Comparison of ENCODE assay signal across 9 cellular contexts in genomic region chr3:126100688-126101301, GRCh38. TPM values are rescaled to one million over a fixed set of nuclear protein-coding genes. Genes with fewer than 3 reads are reported as not detected.
DNase-seq lines count a peak whose midpoint lies in the region; ATAC-seq, FAIRE-seq and TF ChIP-seq lines count a peak whose summit lies in the region.
"Had no signal": no experiment of that assay in that cellular context is flagged by ENCODE, and none has a peak within 500 bp of the region (broad histone marks: within the 10 kb centered on the region; RNA-seq: fewer than 3 reads in every experiment).

No MANE protein-coding gene starts in this region.

- SMC1A ChIA-PET in GM12878 (lab: Charles Lee; ENCODE audit: uncharacterized antibody, unreplicated experiment): interaction anchor here (1.2 kb wide), 1 partner anchor 14 kb away, joined by 7 read pairs; no protein-coding TSS in a partner anchor

- intact Hi-C loops in GM12878 (cut with micrococcal nuclease; ENCODE audit: unreplicated experiment): no loop called here
- intact Hi-C loops in lower lobe of right lung (cut with DNase I): no loop called here

- no peak overlapping the region for H2AFZ ChIP-seq in GM12878 (ENCODE audit: control insufficient read depth, low read depth, low read length)

- H3K36me3 ChIP-seq in GM12878 (ENCODE audit: control insufficient read depth in 2 of 2, insufficient read depth in 2 of 2, low read length in 1 of 2) (no peaks in the 10 kb centered on the region), lower lobe of right lung (no peaks in the 10 kb centered on the region), HAP-1 (replicated peaks) (no peaks in the 10 kb centered on the region)

- no peak for TF ChIP-seq POLR2A in GM12878 (IDR thresholded peaks at IDR 0.05; ENCODE audit: low read depth, low read length)

- no peak overlapping the region for H3K9ac ChIP-seq in GM12878 (ENCODE audit: control insufficient read depth, insufficient read depth, low read length)

- TF ChIP-seq EP300 in GM12878 (IDR thresholded peaks at IDR 0.05; ENCODE audit: borderline replicate concordance in 1 of 2, control insufficient read depth in 1 of 2, low read depth in 2 of 2, low read length in 2 of 2): no peak; a peak in 1 of 4 replicates

- RAD21 ChIA-PET in GM12878 (lab: Charles Lee; ENCODE audit: unreplicated experiment): no interaction called here

- H3K4me3 ChIP-seq in GM12878 (no peak overlapping the region), lower lobe of right lung (no peak overlapping the region), HAP-1 (no peak overlapping the region)

- in situ Hi-C loops in GM12878 (cut with MboI) (no loop called here), HAP-1 (cut with MboI; ENCODE audit: low sequenced_read_pairs) (no loop called here)

- peaks cover 0 to 2% of the 10 kb centered on the region in 2 experiments; a peak in 1 of 4 replicates for H3K27me3 ChIP-seq in GM12878 (replicated peaks in 1 of 2; ENCODE audit: control insufficient read depth in 2 of 2, insufficient read depth in 2 of 2, low read length in 1 of 2)
- H3K27me3 ChIP-seq in lower lobe of right lung (ENCODE audit: low read depth): no peaks in the 10 kb centered on the region
- H3K27me3 ChIP-seq in HAP-1 (ENCODE audit: low read depth): no peaks in the 10 kb centered on the region

- DNase-seq in AG20443 (ENCODE audit: low spot score): peak; percentile 64
- peak; percentile 19 for DNase-seq in GM12878 (ENCODE audit: low read depth, low spot score)
- DNase-seq in lung microvascular endothelial cell (ENCODE audit: low read depth in 2 of 2): peak; percentile 25 to 84
- no peak for DNase-seq in GF-D8 (lab: John Stamatoyannopoulos, UW)
- no peak for DNase-seq in lower lobe of right lung
- no peak for DNase-seq in HAP-1 (ENCODE audit: low spot score in 2 of 2)

- no TSS peak for BruUV-seq in GM12878 (replicated peaks; lab: Mats Ljungman, UMichigan)

- H3K4me2 ChIP-seq in GM12878 (ENCODE audit: control insufficient read depth, insufficient read depth): peak overlapping the region; percentile 38

- H3K79me2 ChIP-seq in GM12878 (ENCODE audit: control insufficient read depth, insufficient read depth, low read length): no peaks in the 10 kb centered on the region

- TF ChIP-seq RAD21 in GM12878 (IDR thresholded peaks at IDR 0.05; ENCODE audit: insufficient read depth, low read depth, low read length): no peak

- no peaks in the 10 kb centered on the region; the same call in 1 of the 2 replicates for H4K20me1 ChIP-seq in GM12878 (ENCODE audit: control insufficient read depth, insufficient read depth)

- TF ChIP-seq CTCF in GM12878 (IDR thresholded peaks at IDR 0.05 in 2 of 3, conservative IDR thresholded peaks at IDR 0.05 in 1 of 3; ENCODE audit: control insufficient read depth in 2 of 3, extremely low read depth in 1 of 3, insufficient read depth in 1 of 3, low read depth in 3 of 3, low read length in 3 of 3) (no peak), lower lobe of right lung (IDR thresholded peaks at IDR 0.05) (no peak)

- 31% methylated on average over 18 of the region's 18 CpGs for WGBS in GM12878 (ENCODE audit: insufficient coverage, insufficient replicate concordance, low lambda C conversion rate, missing lambda C conversion rate)

- CTCF ChIA-PET in GM12878 (lab: Yijun Ruan, JAX): no interaction called here

- POLR2A ChIA-PET in GM12878 (lab: Charles Lee): no interaction called here

- ATAC-seq in HG02852 (IDR thresholded peaks at IDR 0.05; ENCODE audit: unreplicated experiment): peak; percentile 59
- ATAC-seq in GM12878: peak; percentile 92
- no peak for ATAC-seq in HG02973 (IDR thresholded peaks at IDR 0.05; ENCODE audit: unreplicated experiment)
- no peak for ATAC-seq in lower lobe of right lung
- ATAC-seq: WTC11 had no signal

- FAIRE-seq in GM12878 (lab: Jason Lieb, UNC): no peak

- no peak overlapping the region for H3K27ac ChIP-seq in GM12878 (ENCODE audit: control insufficient read depth, insufficient read depth)
- no peak overlapping the region for H3K27ac ChIP-seq in lower lobe of right lung

- H3K4me1 ChIP-seq in GM12878 (ENCODE audit: control insufficient read depth, insufficient read depth, low read length): peaks cover 10% of the 10 kb centered on the region; the same call in 1 of the 2 replicates
- H3K4me1 ChIP-seq in lower lobe of right lung: no peaks in the 10 kb centered on the region
- H3K4me1 ChIP-seq in HAP-1: no peaks in the 10 kb centered on the region

- H3K9me3 ChIP-seq in GM12878 (replicated peaks; ENCODE audit: control insufficient read depth, insufficient read depth, low read length) (peaks cover 7% of the 10 kb centered on the region; the same call in 2 of the 3 replicates), lower lobe of right lung (peaks cover 16% of the 10 kb centered on the region), HAP-1 (no peaks in the 10 kb centered on the region)

TF ChIP-seq in GM12878, 131 proteins besides CTCF, POLR2A, EP300 and RAD21 (continues in another document):
- no peak for TF ChIP-seq HSF1 (IDR thresholded peaks at IDR 0.05; ENCODE audit: low read depth, low read length)
- no peak for TF ChIP-seq SP1 (IDR thresholded peaks at IDR 0.05; ENCODE audit: low read depth, low read length)
- TF ChIP-seq E4F1 (IDR thresholded peaks at IDR 0.05; ENCODE audit: borderline replicate concordance, partially characterized antibody): no peak
- TF ChIP-seq BCL11A (IDR thresholded peaks at IDR 0.05; ENCODE audit: low read depth, low read length): peak; percentile 41; the same call in 1 of the 2 replicates

RNA-seq across cellular contexts. Expression of gene SLC41A3, which starts 16.9 kb away (rescaled TPM):
- 24.3 and 38.0 TPM in 2 replicates for total RNA-seq in GM12878 (2013; cell fraction: nucleolus; rRNA removed)
- total RNA-seq in GM12878 (2014; rRNA removed) (21.2 and 21.8 TPM in 2 replicates), GM12878 (2014; rRNA removed; fragmentation: Illumina TruSeq; extraction: Trizol) (10.9 and 12.5 TPM in 2 replicates), GM12878 (2021) (25.7 and 27.1 TPM in 2 replicates), lung microvascular endothelial cell (66.5 and 123 TPM in 2 replicates), lower lobe of right lung (36.2 TPM)
- 11.7 TPM for polyA plus RNA-seq in GM12878 (2011; ENCODE audit: low read depth)
- polyA plus RNA-seq in GM12878 (2011; rRNA removed) (14.9 and 26.3 TPM in 2 replicates), GM12878 (2014; fragmentation: Illumina TruSeq; extraction: Trizol) (14.5 and 19.4 TPM in 2 replicates), GM12878 (2014; fragmentation: Nextera tagmentation; extraction: Ambion mirVana) (10 to 100 TPM in 1 of 2 experiments, 1 to 10 TPM in 1; 8.3 to 13.9 TPM), GM12878 (2014; rRNA removed) (29.5 and 35.1 TPM in 2 replicates), GM12878 (2016; fragmentation: Nextera tagmentation; extraction: Ambion mirVana) (10 to 100 TPM; 10.1 to 11.0 TPM)
- polyA plus RNA-seq in GM12878 (2011; cell fraction: cytosol; rRNA removed): 39.2 and 43.6 TPM in 2 replicates
- polyA plus RNA-seq in GM12878 (2011; cell fraction: nucleus; rRNA removed): 117 and 124 TPM in 2 replicates
- 18.3 and 18.8 TPM in 2 replicates for polyA plus RNA-seq in GM12878 (2012)
- 22.0 and 33.0 TPM in 2 replicates for polyA minus RNA-seq in GM12878 (2011; rRNA and poly(A)+ RNA removed)
- 10.9 and 11.5 TPM in 2 replicates for polyA minus RNA-seq in GM12878 (2011; cell fraction: cytosol; rRNA and poly(A)+ RNA removed)
- 16.8 and 31.4 TPM in 2 replicates for polyA minus RNA-seq in GM12878 (2011; cell fraction: nucleus; rRNA and poly(A)+ RNA removed)

Comparison
In these comparisons a context has a peak if more than half of its experiments do, and no peak if none do; other contexts are left out.
1. DNase-seq: peak in AG20443 (single experiment), GM12878 (single experiment) and lung microvascular endothelial cell (2 of 2); none in GF-D8 (single experiment), lower lobe of right lung (single experiment) and HAP-1 (0 of 2).
2. ATAC-seq: peak in HG02852 (single experiment) and GM12878 (single experiment); none in HG02973 (single experiment) and lower lobe of right lung (0 of 2).